In genomic region chr1:54808443-54809207, GRCh38 we compare ENCODE assay signal across 14 cellular contexts. TPM values are rescaled to one million over a fixed set of nuclear protein-coding genes. Genes with fewer than 3 reads are reported as not detected.
DNase-seq lines count a peak whose midpoint lies in the region; ATAC-seq and TF ChIP-seq lines count a peak whose summit lies in the region.
"Had no signal": no experiment of that assay in that cellular context is flagged by ENCODE, and none has a peak within 500 bp of the region (broad histone marks: within the 10 kb centered on the region; RNA-seq: fewer than 3 reads in every experiment).

No MANE protein-coding gene starts in this region.

- H3K4me3 ChIP-seq in OCI-LY7 (ENCODE audit: low read depth, low read length, poor library complexity, severe bottlenecking) (no peak overlapping the region), esophagus squamous epithelium (peak overlapping the region in 2 of 4 donors; percentile 11 to 13), spleen (no peak overlapping the region)
- H3K4me3 ChIP-seq: body of pancreas had no signal

- H3K9me3 ChIP-seq in OCI-LY7 (ENCODE audit: low read length) (no peaks in the 10 kb centered on the region), esophagus squamous epithelium (no peaks in the 10 kb centered on the region), spleen (no peaks in the 10 kb centered on the region)
- H3K9me3 ChIP-seq: body of pancreas had no signal

- CTCF ChIA-PET in OCI-LY7 (lab: Charles Lee; ENCODE audit: unreplicated experiment) = interaction anchor here (0.5 kb wide), 1 partner anchor 862 kb away, joined by 4 read pairs; the partner anchor contains the start of gene LRRC42

- H3K27me3 ChIP-seq in esophagus squamous epithelium (peaks cover 0 to 3% (median 0%) of the 10 kb centered on the region in 4 donors), spleen (replicated peaks in 1 of 7) (no peaks in the 10 kb centered on the region)
- H3K27me3 ChIP-seq: body of pancreas had no signal

- in situ Hi-C loops in GM13977 (cut with MboI; ENCODE audit: low pct_unique_long_range_greater_than_20kb, low sequenced_read_pairs, unreplicated experiment) = no loop called here

- no peaks in the 10 kb centered on the region for H3K9me2 ChIP-seq in OCI-LY7 (ENCODE audit: insufficient read depth, low read length)

- no TSS peak for BruUV-seq in OCI-LY7 (replicated peaks; lab: Mats Ljungman, UMichigan)

- H2AFZ ChIP-seq in OCI-LY7 (ENCODE audit: low read length) = no peak overlapping the region

- intact Hi-C loops in OCI-LY7 (cut with micrococcal nuclease; ENCODE audit: unreplicated experiment) (no loop called here), esophagus squamous epithelium (cut with DNase I) (loop anchor here (10.0 kb wide), 1 partner anchor 304 kb away; no protein-coding TSS in a partner anchor), spleen (cut with DNase I; ENCODE audit: low total_unique reads) (loop anchor here (10.0 kb wide), 2 partner anchors 314 to 744 kb away; no protein-coding TSS in a partner anchor)

- H3K36me3 Mint-ChIP-seq in osteocyte (ENCODE audit: unreplicated experiment) = no peaks in the 10 kb centered on the region

- no peak overlapping the region for H3K4me3 Mint-ChIP-seq in osteocyte (ENCODE audit: unreplicated experiment)

- 57 to 74% methylated on average over 7 to 9 of the region's 12 CpGs for WGBS in esophagus squamous epithelium, 2 donors
- 82 to 90% (median 86%) methylated on average over 11 to 12 of the region's 12 CpGs for WGBS in spleen, 5 donors

- H4K20me1 ChIP-seq in OCI-LY7 (ENCODE audit: insufficient read depth, low read length) = no peaks in the 10 kb centered on the region

- no peak overlapping the region for H3K4me2 ChIP-seq in OCI-LY7 (ENCODE audit: low read length)

- TF ChIP-seq CTCF in OCI-LY7 (conservative IDR thresholded peaks at IDR 0.05; ENCODE audit: low read length) = peak; percentile 53
- peak in 1 of 6 experiments; percentile 36 for TF ChIP-seq CTCF in esophagus squamous epithelium (IDR thresholded peaks at IDR 0.05)
- no peak for TF ChIP-seq CTCF in osteocyte (IDR thresholded peaks at IDR 0.05)
- no peak for TF ChIP-seq CTCF in GM13977 (IDR thresholded peaks at IDR 0.05; ENCODE audit: extremely low read depth, insufficient read depth, missing control alignments)
- TF ChIP-seq CTCF in spleen (IDR thresholded peaks at IDR 0.05 in 8 of 11, conservative IDR thresholded peaks at IDR 0.05 in 3 of 11) = no peak

- H3K4me1 ChIP-seq in OCI-LY7 (ENCODE audit: insufficient read depth, low read length, poor library complexity, severe bottlenecking) (no peaks in the 10 kb centered on the region), esophagus squamous epithelium (peaks cover 0 to 55% (median 2%) of the 10 kb centered on the region in 3 donors), spleen (peaks cover 0 to 15% (median 7%) of the 10 kb centered on the region in 6 donors)

- H3K27ac Mint-ChIP-seq in osteocyte (ENCODE audit: unreplicated experiment) = no peak overlapping the region
- H3K27ac Mint-ChIP-seq: stimulated activated naive CD8-positive, alpha-beta T cell treated with anti-CD3 and anti-CD28 coated beads, Interleukin-15, Interleukin-2, amounts not matched to agents 100 ng/mL and 50 ng/mL, for 24 hours had no signal

- H3K27ac ChIP-seq in OCI-LY7 (ENCODE audit: low read depth, low read length, poor library complexity, severe bottlenecking) (no peak overlapping the region), esophagus squamous epithelium (peak overlapping the region in 3 of 4 donors; percentile 57 to 94 (median 74)), spleen (peak overlapping the region in 2 of 8 donors; percentile 33 to 35)
- H3K27ac ChIP-seq: body of pancreas had no signal

- H3K27me3 Mint-ChIP-seq in osteocyte (ENCODE audit: unreplicated experiment) = no peaks in the 10 kb centered on the region
- H3K27me3 Mint-ChIP-seq: stimulated activated naive CD8-positive, alpha-beta T cell treated with anti-CD3 and anti-CD28 coated beads, Interleukin-15, Interleukin-2, amounts not matched to agents 100 ng/mL and 50 ng/mL, for 24 hours had no signal

- no peak for ATAC-seq in activated CD4-positive, CD25-positive, alpha-beta regulatory T cell treated with anti-CD3 and anti-CD28 coated beads, Interleukin-2, amount 50 U/mL, for 24 hours
- ATAC-seq in GM18517 (IDR thresholded peaks at IDR 0.05; ENCODE audit: unreplicated experiment) = no peak

- H3K4me1 Mint-ChIP-seq in osteocyte (ENCODE audit: unreplicated experiment) = peaks cover 4% of the 10 kb centered on the region

- DNase-seq in activated CD4-positive, CD25-positive, alpha-beta regulatory T cell treated with anti-CD3 and anti-CD28 coated beads, Interleukin-2, amount 50 U/mL, for 72 hours = peak; percentile 17
- DNase-seq in OCI-LY7 (ENCODE audit: low spot score) (no peak), esophagus squamous epithelium (lab: John Stamatoyannopoulos, UW) (no peak), osteocyte (ENCODE audit: extremely low spot score, unreplicated experiment) (peak; percentile 71), GM13977 (ENCODE audit: low spot score) (no peak), spleen (no peak)
- DNase-seq: DND-41; NCI-H1417; stimulated activated CD4-positive, alpha-beta T cell treated with anti-CD3 and anti-CD28 coated beads, Interleukin-1b, Interleukin-23, amount 100 ng/mL, for 48 hours had no signal

- POLR2A ChIA-PET in OCI-LY7 (lab: Charles Lee) = no interaction called here

- H3K9me3 Mint-ChIP-seq in osteocyte (ENCODE audit: unreplicated experiment) = no peaks in the 10 kb centered on the region
- H3K9me3 Mint-ChIP-seq: stimulated activated naive CD8-positive, alpha-beta T cell treated with anti-CD3 and anti-CD28 coated beads, Interleukin-15, Interleukin-2, amounts not matched to agents 100 ng/mL and 50 ng/mL, for 24 hours had no signal

- H3K36me3 ChIP-seq in OCI-LY7 (ENCODE audit: insufficient read depth, low read length) (no peaks in the 10 kb centered on the region), esophagus squamous epithelium (no peaks in the 10 kb centered on the region), spleen (no peaks in the 10 kb centered on the region)

- no peaks in the 10 kb centered on the region for H3K79me2 ChIP-seq in OCI-LY7 (ENCODE audit: insufficient read depth, low read depth, low read length)

- TF ChIP-seq POLR2A in esophagus squamous epithelium (IDR thresholded peaks at IDR 0.05) (no peak), spleen (IDR thresholded peaks at IDR 0.05) (no peak)

RNA-seq across cellular contexts. Expression of gene TTC22, which starts 7.5 kb away (rescaled TPM):
- total RNA-seq in OCI-LY7 (2014; rRNA removed; shearing (Covaris generic)) = not detected in 2 replicates
- total RNA-seq in OCI-LY7 (2022) (not detected in 2 replicates), esophagus squamous epithelium (100 to 1,000 TPM in 3 of 4 donors, 10 to 100 TPM in 1; 73.4 to 323 (median 141) TPM), osteocyte (not detected in 2 replicates), spleen (1 to 10 TPM; 2.7 to 6.4 (median 3.7) TPM)
- polyA plus RNA-seq in spleen = 1 to 10 TPM in 2 of 3 donors, under 1 TPM in 1; 0.73 to 1.9 (median 1.1) TPM
- total RNA-seq: HT1080 had no signal

RNA-seq across cellular contexts. Expression of gene PARS2, which starts 44.3 kb away (rescaled TPM):
- 6.7 and 7.6 TPM in 2 replicates for total RNA-seq in OCI-LY7 (2014; rRNA removed; shearing (Covaris generic))
- total RNA-seq in OCI-LY7 (2022) (5.3 and 6.7 TPM in 2 replicates), esophagus squamous epithelium (1 to 10 TPM; 2.3 to 5.7 (median 3.1) TPM), osteocyte (4.4 and 5.5 TPM in 2 replicates), spleen (1 to 10 TPM; 2.7 to 3.8 (median 3.4) TPM)
- polyA plus RNA-seq in spleen = 1 to 10 TPM in 2 of 3 donors, under 1 TPM in 1; 0.96 to 2.1 (median 1.9) TPM

Comparison
In these comparisons a context has a peak if more than half of its experiments do, and no peak if none do; other contexts are left out.
1. DNase-seq: peak in activated CD4-positive, CD25-positive, alpha-beta regulatory T cell treated with anti-CD3 and anti-CD28 coated beads, Interleukin-2, amount 50 U/mL, for 72 hours (single experiment) and osteocyte (single experiment); none in OCI-LY7 (single experiment), esophagus squamous epithelium (single experiment), GM13977 (single experiment) and spleen (single experiment).
2. RNA of gene TTC22, which starts 7.5 kb away (total RNA-seq): 73.4 to 323 TPM in esophagus squamous epithelium; 2.7 to 6.4 TPM in spleen, not detected in OCI-LY7 and not detected in osteocyte; every median in the first group is over 10 times any median in the second.